ENCODE assay signal across 15 cellular contexts in the genomic region with DNA sequence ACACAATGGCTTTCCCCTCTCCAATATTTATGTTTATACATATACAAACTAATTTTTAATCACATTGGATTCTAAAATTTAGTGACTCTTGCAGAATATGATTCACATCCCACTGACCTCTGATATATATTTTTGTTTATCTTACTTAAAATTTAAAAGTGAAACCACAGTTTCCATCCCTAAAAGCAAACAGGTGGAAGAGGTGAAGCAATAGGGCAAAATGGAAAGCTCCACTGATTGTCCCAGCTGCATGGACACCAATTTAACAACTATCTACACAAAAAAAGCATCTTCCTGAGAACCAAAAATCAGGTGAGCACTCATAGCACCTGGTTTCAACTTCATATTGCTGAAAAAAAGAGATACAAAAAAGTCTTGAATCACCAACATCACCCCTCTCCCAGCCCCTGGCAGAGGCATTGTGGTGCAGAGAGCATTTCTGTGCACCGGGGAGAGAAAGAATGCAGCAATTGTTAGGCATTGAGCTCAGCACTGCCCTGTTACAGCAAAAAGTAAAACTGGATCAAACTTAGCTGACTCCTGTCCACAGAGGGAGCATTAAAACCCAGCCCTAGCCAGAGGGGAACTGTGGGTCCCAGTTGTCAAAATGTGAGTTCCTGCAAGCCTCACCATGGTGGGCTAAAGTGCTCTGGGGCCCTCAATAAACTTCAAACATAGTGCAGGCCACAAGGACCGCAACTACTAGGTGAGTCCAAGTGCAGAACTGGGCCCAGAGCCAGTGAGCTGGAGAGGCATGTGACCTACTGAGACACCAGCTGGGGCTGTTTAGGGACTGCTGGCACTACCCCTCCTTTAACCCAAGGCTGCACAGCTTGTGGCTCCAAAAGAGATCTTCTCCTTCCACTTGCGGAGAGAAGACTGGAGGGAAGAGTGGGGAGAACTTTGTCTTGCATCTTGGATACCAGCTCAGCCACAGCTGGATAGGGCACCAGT.
DNase-seq lines count a peak whose midpoint lies in the region; ATAC-seq, FAIRE-seq and TF ChIP-seq lines count a peak whose summit lies in the region.
"Had no signal": no experiment of that assay in that cellular context is flagged by ENCODE, and none has a peak within 500 bp of the region (broad histone marks: within the 10 kb centered on the region; RNA-seq: fewer than 3 reads in every experiment).

No MANE protein-coding gene starts in this region.

- H3K27me3 ChIP-seq in lung (ENCODE audit: control insufficient read depth, insufficient read depth), result no peaks in the 10 kb centered on the region
- H3K27me3 ChIP-seq: tibial nerve had no signal

- no peak overlapping the region for H3K27ac ChIP-seq in lung (ENCODE audit: low read depth in 1 of 2, low read length in 1 of 2)
- H3K27ac ChIP-seq: tibial nerve had no signal

- TF ChIP-seq CTCF in AG10803 (conservative IDR thresholded peaks at IDR 0.05; ENCODE audit: low read length) (no peak), fibroblast of the aortic adventitia (IDR thresholded peaks at IDR 0.05; ENCODE audit: insufficient read depth, low read length) (no peak), lung (IDR thresholded peaks at IDR 0.05; ENCODE audit: control extremely low read depth, extremely low read depth) (no peak)

- H3K4me1 ChIP-seq in lung (ENCODE audit: control insufficient read depth in 2 of 2, insufficient read depth in 2 of 2, low read length in 2 of 2), result peaks cover 0 to 4% of the 10 kb centered on the region in 2 donors

- no peak for FAIRE-seq in urothelium cell line (lab: Jason Lieb, UNC)

- peaks cover 28 to 30% of the 10 kb centered on the region in 2 donors for H3K36me3 ChIP-seq in lung (ENCODE audit: control insufficient read depth in 2 of 2, insufficient read depth in 2 of 2, low read length in 2 of 2)

- WGBS in lung, 2 donors, result 80 to 87% methylated on average over 3 of the region's 3 CpGs

- H3K9me3 ChIP-seq in lung (ENCODE audit: control insufficient read depth in 2 of 2, insufficient read depth in 1 of 2, low read length in 1 of 2), result peaks cover 0 to 3% of the 10 kb centered on the region in 2 donors

- ATAC-seq in lung (ENCODE audit: insufficient read depth, low FRiP score) (peak; percentile 47), HG03457 (IDR thresholded peaks at IDR 0.05; ENCODE audit: unreplicated experiment) (no peak), GM18873 (IDR thresholded peaks at IDR 0.05; ENCODE audit: low FRiP score, unreplicated experiment) (no peak)

- DNase-seq in AG10803 (ENCODE audit: low read depth), result peak; percentile 20
- peak; percentile 8 for DNase-seq in M059J (ENCODE audit: low read depth)
- peak; percentile 11 for DNase-seq in fibroblast of the aortic adventitia (ENCODE audit: low read depth)
- DNase-seq in lung (ENCODE audit: low spot score), result no peak
- DNase-seq in activated T-cell treated with anti-CD3 and anti-CD28 coated beads for 4 hours, result no peak
- DNase-seq in urothelium cell line (ENCODE audit: low spot score), result no peak
- DNase-seq: activated CD4-positive, alpha-beta T cell treated with anti-CD3 and anti-CD28 coated beads for 48 hours; activated gamma-delta T cell; cerebellar nuclear complex; DMS79; mesenchymal stem cell; NCI-H1048 had no signal

- H3K4me3 ChIP-seq in AG10803 (ENCODE audit: low read length) (no peak overlapping the region), fibroblast of the aortic adventitia (ENCODE audit: low read depth, low read length) (no peak overlapping the region), lung (no peak overlapping the region)
- H3K4me3 ChIP-seq: tibial nerve had no signal

Comparison
In these comparisons a context has a peak if more than half of its experiments do, and no peak if none do; other contexts are left out.
1. DNase-seq: peak in AG10803 (single experiment), M059J (single experiment) and fibroblast of the aortic adventitia (single experiment); none in lung (single experiment), activated T-cell treated with anti-CD3 and anti-CD28 coated beads for 4 hours (single experiment) and urothelium cell line (single experiment).